In genomic region chr6:30769088-30769852, GRCh38 we compare ENCODE assay signal across 8 cellular contexts. TPM values are rescaled to one million over a fixed set of nuclear protein-coding genes. Genes with fewer than 3 reads are reported as not detected.
DNase-seq lines count a peak whose midpoint lies in the region; FAIRE-seq and TF ChIP-seq lines count a peak whose summit lies in the region.

No MANE protein-coding gene starts in this region.

- no peak for TF ChIP-seq CTCF in WI38 (IDR thresholded peaks at IDR 0.05; ENCODE audit: low read depth, low read length)
- no peak for TF ChIP-seq CTCF in bronchial epithelial cell (IDR thresholded peaks at IDR 0.05; ENCODE audit: insufficient read depth, low read length, severe bottlenecking)

- no peak for FAIRE-seq in bronchial epithelial cell (lab: Jason Lieb, UNC)

- DNase-seq in NCI-H2196 (lab: John Stamatoyannopoulos, UW; ENCODE audit: unreplicated experiment), result peak; percentile 13
- no peak for DNase-seq in NCI-H2196 treated with DMSO at 0.1 percent for 48 hours (lab: John Stamatoyannopoulos, UW; ENCODE audit: unreplicated experiment)
- peak; percentile 97 for DNase-seq in bronchial epithelial cell (ENCODE audit: low read depth)
- DNase-seq in kidney tubule cell (ENCODE audit: low spot score), result peak; percentile 98
- DNase-seq in stimulated activated CD4-positive, alpha-beta T cell treated with anti-CD3 and anti-CD28 coated beads, Interleukin-4, amount 100 ng/mL, for 24 hours, result peak; percentile 85
- DNase-seq in NCI-H2107 (lab: John Stamatoyannopoulos, UW), result no peak
- DNase-seq in NCI-H1092 (lab: John Stamatoyannopoulos, UW), result no peak

- H3K36me3 ChIP-seq in bronchial epithelial cell (ENCODE audit: control insufficient read depth, insufficient read depth, low read length), result no peaks in the 10 kb centered on the region

- H3K4me3 ChIP-seq in WI38 (ENCODE audit: low read depth, low read length), result peak overlapping the region; percentile 49
- H3K4me3 ChIP-seq in bronchial epithelial cell (ENCODE audit: low read depth, low read length), result no peak overlapping the region

- H3K27me3 ChIP-seq in bronchial epithelial cell (ENCODE audit: control insufficient read depth, insufficient read depth, low read length), result no peaks in the 10 kb centered on the region

RNA-seq across cellular contexts. Expression of gene IER3, which starts 24.9 kb away (rescaled TPM):
- 186 and 279 TPM in 2 replicates for total RNA-seq in bronchial epithelial cell

RNA-seq across cellular contexts. Expression of gene FLOT1, which starts 26.8 kb away (rescaled TPM):
- 15.1 and 20.0 TPM in 2 replicates for total RNA-seq in bronchial epithelial cell

RNA-seq across cellular contexts. Expression of gene TUBB, which starts 49.1 kb away (rescaled TPM):
- total RNA-seq in bronchial epithelial cell, result 131 and 136 TPM in 2 replicates

RNA-seq across cellular contexts. Expression of gene MDC1, which starts 52.2 kb away (rescaled TPM):
- total RNA-seq in bronchial epithelial cell, result 2.4 and 2.7 TPM in 2 replicates

Comparison
In these comparisons a context has a peak if more than half of its experiments do, and no peak if none do; other contexts are left out.
1. DNase-seq: peak in NCI-H2196 (single experiment), bronchial epithelial cell (single experiment), kidney tubule cell (single experiment) and stimulated activated CD4-positive, alpha-beta T cell treated with anti-CD3 and anti-CD28 coated beads, Interleukin-4, amount 100 ng/mL, for 24 hours (single experiment); none in NCI-H2196 treated with DMSO at 0.1 percent for 48 hours (single experiment), NCI-H2107 (single experiment) and NCI-H1092 (single experiment).